ENCODE assay signal across 12 cellular contexts in the genomic region with DNA sequence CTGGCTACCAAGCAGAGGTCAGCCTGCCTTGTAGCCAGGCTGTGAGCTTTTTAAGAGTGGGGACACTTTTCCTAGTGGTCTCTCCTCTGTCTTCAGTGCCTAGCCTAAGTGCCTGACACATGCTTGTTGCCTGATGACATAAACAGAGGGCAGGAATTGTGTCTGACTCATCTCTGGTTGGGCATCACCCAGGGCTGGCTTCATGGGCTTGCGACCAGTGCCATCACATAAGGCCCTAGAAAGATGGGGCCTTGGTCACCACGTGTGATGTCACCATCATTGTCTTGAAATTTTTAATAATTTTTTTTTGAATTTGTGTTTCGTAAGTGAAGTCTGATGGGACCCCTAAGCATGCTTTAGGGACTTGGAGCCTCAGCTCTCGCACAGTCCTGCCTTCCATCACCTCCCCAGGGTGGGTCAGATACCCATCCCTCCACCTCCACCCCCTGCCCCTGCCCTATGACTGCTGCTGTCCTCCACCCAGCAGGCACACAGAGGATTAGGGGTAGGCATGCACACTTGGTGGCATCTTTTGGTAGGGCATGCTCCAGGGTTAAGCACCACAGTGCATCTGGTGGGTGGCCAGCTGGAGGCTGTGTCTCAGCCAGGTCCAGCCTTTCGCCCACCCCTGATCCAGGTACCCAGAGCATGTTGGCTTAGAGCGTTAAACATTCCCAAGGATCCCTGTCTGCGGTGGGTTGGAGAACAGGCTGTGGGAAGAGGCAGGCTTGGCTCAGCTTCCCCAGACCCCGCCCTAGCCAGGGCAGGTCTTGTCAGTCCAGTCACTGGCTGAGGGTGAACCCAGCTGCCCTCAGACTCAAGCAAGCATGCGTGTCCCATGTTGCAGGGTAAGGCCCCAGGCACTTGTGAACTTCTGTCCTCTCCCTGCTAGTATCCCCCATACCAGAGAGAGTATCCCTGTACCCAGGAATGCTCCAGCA.
A peak's percentile ranks its signal among the peaks of the same experiment; 100 is the strongest.
DNase-seq lines count a peak whose midpoint lies in the region; ATAC-seq and TF ChIP-seq lines count a peak whose summit lies in the region.
"Had no signal": no experiment of that assay in that cellular context is flagged by ENCODE, and none has a peak within 500 bp of the region (broad histone marks: within the 10 kb centered on the region; RNA-seq: fewer than 3 reads in every experiment).

No MANE protein-coding gene starts in this region.

- no peak overlapping the region for H4K12ac ChIP-seq in trophoblast cell (ENCODE audit: low read depth, low read length)

- peak; percentile 48 for DNase-seq in A172 (ENCODE audit: low spot score)
- DNase-seq in MG63: peak; percentile 65
- DNase-seq in osteocyte (ENCODE audit: extremely low spot score, unreplicated experiment): peak; percentile 68
- DNase-seq in trophoblast cell: no peak
- no peak for DNase-seq in NCI-H526 (lab: John Stamatoyannopoulos, UW)
- DNase-seq in NK-92 (lab: John Stamatoyannopoulos, UW; ENCODE audit: unreplicated experiment): no peak
- DNase-seq: activated CD4-positive, alpha-beta T cell treated with anti-CD3 and anti-CD28 coated beads, Interleukin-2, amount 50 U/mL, for 48 hours; NCI-H774; SW 1271 had no signal

- no peak overlapping the region for H3K23ac ChIP-seq in trophoblast cell (ENCODE audit: low read length)

- H4K8ac ChIP-seq in trophoblast cell (ENCODE audit: low read depth, low read length): no peak overlapping the region

- no peak for TF ChIP-seq CTCF in gastroesophageal sphincter (IDR thresholded peaks at IDR 0.05)
- TF ChIP-seq CTCF in osteocyte (IDR thresholded peaks at IDR 0.05): no peak

- no peaks in the 10 kb centered on the region for H3K79me1 ChIP-seq in trophoblast cell (ENCODE audit: low read length)

- ATAC-seq in gastroesophageal sphincter (no peak), HG02610 (IDR thresholded peaks at IDR 0.05; ENCODE audit: unreplicated experiment) (no peak)

- peak overlapping the region; percentile 27 to 88 (median 86) for H3K27ac ChIP-seq in gastroesophageal sphincter
- no peak overlapping the region for H3K27ac ChIP-seq in trophoblast cell (ENCODE audit: low read depth, low read length)

- no peaks in the 10 kb centered on the region for H3K36me3 Mint-ChIP-seq in osteocyte (ENCODE audit: unreplicated experiment)

- no peak overlapping the region for H3K14ac ChIP-seq in trophoblast cell (ENCODE audit: low read length)

- no peaks in the 10 kb centered on the region for H3K27me3 ChIP-seq in MG63
- H3K27me3 ChIP-seq in gastroesophageal sphincter: no peaks in the 10 kb centered on the region
- H3K27me3 ChIP-seq in trophoblast cell (ENCODE audit: insufficient read depth, low read length): no peaks in the 10 kb centered on the region

- no peaks in the 10 kb centered on the region for H3K79me2 ChIP-seq in trophoblast cell (ENCODE audit: control insufficient read depth, insufficient read depth, low read length, poor library complexity)

- H3K4ac ChIP-seq in trophoblast cell (ENCODE audit: low read depth, low read length): no peak overlapping the region

- no peaks in the 10 kb centered on the region for H3K9me3 Mint-ChIP-seq in osteocyte (ENCODE audit: unreplicated experiment)

- H3K4me2 ChIP-seq in trophoblast cell (ENCODE audit: low read length): no peak overlapping the region

- peaks cover 2% of the 10 kb centered on the region for H3K4me1 Mint-ChIP-seq in osteocyte (ENCODE audit: unreplicated experiment)
- H3K4me1 Mint-ChIP-seq: B cell had no signal

- H3K27me3 Mint-ChIP-seq in osteocyte (ENCODE audit: unreplicated experiment): peaks cover 41% of the 10 kb centered on the region
- H3K27me3 Mint-ChIP-seq: B cell had no signal

- H2AK5ac ChIP-seq in trophoblast cell (ENCODE audit: low read length): no peak overlapping the region

- no peak overlapping the region for H3K27ac Mint-ChIP-seq in osteocyte (ENCODE audit: unreplicated experiment)
- H3K27ac Mint-ChIP-seq: B cell had no signal

- no peak overlapping the region for H2BK12ac ChIP-seq in trophoblast cell (ENCODE audit: low read length)

- no peak overlapping the region for H3K9ac ChIP-seq in trophoblast cell (ENCODE audit: low read length)

- no peak for TF ChIP-seq EP300 in gastroesophageal sphincter (IDR thresholded peaks at IDR 0.05)

- no peak overlapping the region for H2BK5ac ChIP-seq in trophoblast cell (ENCODE audit: low read depth, low read length, poor library complexity)

- peaks cover 4 to 28% (median 23%) of the 10 kb centered on the region in 3 donors for H3K4me1 ChIP-seq in gastroesophageal sphincter
- H3K4me1 ChIP-seq in trophoblast cell (ENCODE audit: control insufficient read depth in 1 of 2, insufficient read depth in 2 of 2, low read length in 2 of 2): no peaks in the 10 kb centered on the region

- H3K9me3 ChIP-seq in MG63: no peaks in the 10 kb centered on the region; the same call in 1 of the 2 replicates
- no peaks in the 10 kb centered on the region for H3K9me3 ChIP-seq in gastroesophageal sphincter
- H3K9me3 ChIP-seq in trophoblast cell (ENCODE audit: insufficient read depth, low read depth, low read length): no peaks in the 10 kb centered on the region

- H3K4me3 ChIP-seq in MG63 (no peak overlapping the region), gastroesophageal sphincter (no peak overlapping the region), trophoblast cell (ENCODE audit: low read depth, low read length) (no peak overlapping the region)

- H2BK120ac ChIP-seq in trophoblast cell (ENCODE audit: insufficient read depth, low read length, poor library complexity): no peak overlapping the region

- 82 to 84% methylated on average over 3 to 7 of the region's 9 CpGs for WGBS in gastroesophageal sphincter (ENCODE audit: low coverage in 1 of 2), 2 donors
- WGBS in trophoblast cell (ENCODE audit: extremely low coverage, insufficient coverage, insufficient read length): no CpG with 5 or more reads among the region's 9 CpGs

- no peak overlapping the region for H2AFZ ChIP-seq in trophoblast cell (ENCODE audit: insufficient read depth, low read length, poor library complexity)

- no peak overlapping the region for H3K18ac ChIP-seq in trophoblast cell (ENCODE audit: low read length)

- no peak overlapping the region for H3K4me3 Mint-ChIP-seq in osteocyte (ENCODE audit: unreplicated experiment)
- H3K4me3 Mint-ChIP-seq: B cell had no signal

- H3K36me3 ChIP-seq in MG63 (no peaks in the 10 kb centered on the region), gastroesophageal sphincter (no peaks in the 10 kb centered on the region), trophoblast cell (ENCODE audit: control insufficient read depth in 1 of 2, insufficient read depth in 2 of 2, low read length in 2 of 2) (no peaks in the 10 kb centered on the region)

- H4K91ac ChIP-seq in trophoblast cell (ENCODE audit: low read depth, low read length): no peak overlapping the region

- no peak for TF ChIP-seq POLR2A in gastroesophageal sphincter (IDR thresholded peaks at IDR 0.05)

Comparison
In these comparisons a context has a peak if more than half of its experiments do, and no peak if none do; other contexts are left out.
1. DNase-seq: peak in A172 (single experiment), MG63 (single experiment) and osteocyte (single experiment); none in trophoblast cell (0 of 2), NCI-H526 (0 of 2) and NK-92 (single experiment).